ENCODE assay signal across 10 cellular contexts in genomic region chrX:154375156-154375504, GRCh38. TPM values are rescaled to one million over a fixed set of nuclear protein-coding genes. Genes with fewer than 3 reads are reported as not detected.
DNase-seq lines count a peak whose midpoint lies in the region; ATAC-seq and TF ChIP-seq lines count a peak whose summit lies in the region.
"Had no signal": no experiment of that assay in that cellular context is flagged by ENCODE, and none has a peak within 500 bp of the region (broad histone marks: within the 10 kb centered on the region; RNA-seq: fewer than 3 reads in every experiment).

No MANE protein-coding gene starts in this region.

- H3K27ac ChIP-seq in left ventricle myocardium inferior (replicated peaks): peak overlapping the region; percentile 95
- H3K27ac ChIP-seq in upper lobe of right lung: peak overlapping the region; percentile 51

- peak overlapping the region; percentile 56 for H3K4me3 Mint-ChIP-seq in activated naive CD8-positive, alpha-beta T cell

- H3K4me3 ChIP-seq in left ventricle myocardium inferior: peak overlapping the region; percentile 87
- H3K4me3 ChIP-seq in upper lobe of right lung: peak overlapping the region; percentile 71
- H3K4me3 ChIP-seq: lung had no signal

- ATAC-seq in upper lobe of right lung (no peak), HG03571 (IDR thresholded peaks at IDR 0.05; ENCODE audit: unreplicated experiment) (no peak), GM21717 (IDR thresholded peaks at IDR 0.05; ENCODE audit: unreplicated experiment) (no peak)

- H3K4me1 Mint-ChIP-seq in activated naive CD8-positive, alpha-beta T cell (ENCODE audit: low read depth): peaks cover 18% of the 10 kb centered on the region

- intact Hi-C loops in left ventricle myocardium inferior (cut with micrococcal nuclease): no loop called here
- intact Hi-C loops in cardiac septum (cut with DNase I): loop anchor here (10.0 kb wide), 1 partner anchor 400 kb away; the partner anchor contains the start of genes HCFC1 and TMEM187
- intact Hi-C loops in upper lobe of right lung (cut with DNase I): no loop called here

- no peaks in the 10 kb centered on the region for H3K27me3 Mint-ChIP-seq in activated naive CD8-positive, alpha-beta T cell

- H3K36me3 ChIP-seq in left ventricle myocardium inferior: no peaks in the 10 kb centered on the region
- H3K36me3 ChIP-seq in upper lobe of right lung: no peaks in the 10 kb centered on the region

- no peaks in the 10 kb centered on the region for H3K9me3 Mint-ChIP-seq in activated naive CD8-positive, alpha-beta T cell (ENCODE audit: low read depth)

- no peak for DNase-seq in left ventricle myocardium inferior
- DNase-seq in cardiac septum (ENCODE audit: low spot score): no peak
- peak; percentile 9 for DNase-seq in left kidney (ENCODE audit: low read depth, low spot score)
- DNase-seq in upper lobe of right lung: no peak
- DNase-seq in amniotic stem cell (lab: John Stamatoyannopoulos, UW): no peak
- DNase-seq: DND-41 had no signal

- H3K27ac Mint-ChIP-seq in activated naive CD8-positive, alpha-beta T cell: no peak overlapping the region

- no peaks in the 10 kb centered on the region for H3K36me3 Mint-ChIP-seq in activated naive CD8-positive, alpha-beta T cell

- no peaks in the 10 kb centered on the region for H3K27me3 ChIP-seq in left ventricle myocardium inferior (ENCODE audit: low read depth)
- no peaks in the 10 kb centered on the region for H3K27me3 ChIP-seq in upper lobe of right lung

- H3K9me3 ChIP-seq in left ventricle myocardium inferior (replicated peaks) (no peaks in the 10 kb centered on the region), upper lobe of right lung (no peaks in the 10 kb centered on the region)

- H3K4me1 ChIP-seq in left ventricle myocardium inferior (peaks cover 47% of the 10 kb centered on the region), upper lobe of right lung (peaks cover 10% of the 10 kb centered on the region)

- TF ChIP-seq CTCF in left ventricle myocardium inferior (IDR thresholded peaks at IDR 0.05; ENCODE audit: borderline replicate concordance) (no peak), upper lobe of right lung (IDR thresholded peaks at IDR 0.05) (no peak)

RNA-seq across cellular contexts. Expression of gene FLNA, which starts 0.7 kb away (rescaled TPM):
- total RNA-seq in left ventricle myocardium inferior (225 TPM), cardiac septum (347 TPM), upper lobe of right lung (1,252 TPM)

RNA-seq across cellular contexts. Expression of gene EMD, which starts 4.0 kb away (rescaled TPM):
- 55.6 TPM for total RNA-seq in left ventricle myocardium inferior
- 66.2 TPM for total RNA-seq in cardiac septum
- total RNA-seq in upper lobe of right lung: 58.4 TPM

RNA-seq across cellular contexts. Expression of gene RPL10, which starts 23.0 kb away (rescaled TPM):
- total RNA-seq in left ventricle myocardium inferior (1,850 TPM), cardiac septum (1,520 TPM), upper lobe of right lung (2,677 TPM)

RNA-seq across cellular contexts. Expression of gene DNASE1L1, which starts 33.9 kb away (rescaled TPM):
- 56.3 TPM for total RNA-seq in left ventricle myocardium inferior
- 32.9 TPM for total RNA-seq in cardiac septum
- total RNA-seq in upper lobe of right lung: 37.1 TPM

RNA-seq across cellular contexts. Expression of gene TAFAZZIN, which starts 36.2 kb away (rescaled TPM):
- total RNA-seq in left ventricle myocardium inferior: 39.8 TPM
- total RNA-seq in cardiac septum: 41.6 TPM
- 43.9 TPM for total RNA-seq in upper lobe of right lung
